In the genomic region with DNA sequence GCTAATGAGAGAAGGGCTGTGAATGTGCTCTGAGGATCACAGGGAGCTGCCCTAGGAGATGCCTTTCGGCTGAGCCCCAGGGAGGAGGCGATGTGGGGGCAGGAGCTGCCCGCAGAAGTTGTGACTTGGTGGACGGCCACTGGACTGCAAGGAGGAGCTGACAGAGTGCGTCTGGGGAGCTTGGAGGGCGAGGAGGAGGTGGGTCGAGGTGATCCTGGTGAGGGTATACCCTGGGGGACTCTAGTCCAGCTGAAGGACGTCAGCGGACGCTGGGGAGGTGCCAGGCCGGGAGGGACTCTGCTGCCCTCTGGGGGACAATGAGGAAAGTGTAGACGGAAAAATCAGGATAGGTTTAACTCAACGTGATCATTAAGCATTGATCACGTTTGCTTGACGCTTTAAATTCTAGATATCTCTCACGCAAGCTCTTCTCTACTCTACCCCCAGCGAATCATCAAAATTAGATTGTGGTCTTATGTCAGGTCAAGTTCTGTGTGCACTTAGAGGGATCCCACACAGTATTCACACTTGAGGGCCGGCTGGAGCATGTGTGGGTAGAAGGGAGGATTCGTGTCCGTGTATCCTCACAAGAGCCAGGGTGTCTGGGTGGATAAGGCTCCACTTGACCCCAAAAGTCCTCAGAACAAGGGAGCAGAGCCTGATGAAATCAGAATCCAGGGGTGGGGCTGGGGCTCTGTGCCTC, we compare ENCODE assay signal across 9 cellular contexts. TPM values are rescaled to one million over a fixed set of nuclear protein-coding genes. Genes with fewer than 3 reads are reported as not detected.
DNase-seq lines count a peak whose midpoint lies in the region; ATAC-seq and TF ChIP-seq lines count a peak whose summit lies in the region.
"Had no signal": no experiment of that assay in that cellular context is flagged by ENCODE, and none has a peak within 500 bp of the region (broad histone marks: within the 10 kb centered on the region; RNA-seq: fewer than 3 reads in every experiment).

No MANE protein-coding gene starts in this region.

- H4K5ac ChIP-seq in mesendoderm (ENCODE audit: low read length): no peak overlapping the region

- no peaks in the 10 kb centered on the region for H3K36me3 ChIP-seq in mesendoderm (ENCODE audit: control insufficient read depth, insufficient read depth, low read length)

- no peak overlapping the region for H3K27ac ChIP-seq in mesendoderm (ENCODE audit: low read depth, low read length)
- no peak overlapping the region for H3K27ac ChIP-seq in coronary artery

- H3K27ac Mint-ChIP-seq in activated naive CD4-positive, alpha-beta T cell treated with anti-CD3 and anti-CD28 coated beads, Interleukin-2, amount 10 ng/mL, durations not matched to agents 7 days and 5 days: no peak overlapping the region
- H3K27ac Mint-ChIP-seq: natural killer cell treated with Interleukin-12 subunit alpha and Interleukin-12 subunit beta and Interleukin-15 and Interleukin-18, amount 100 ng/mL, for 72 hours had no signal

- H3K4me1 Mint-ChIP-seq in activated naive CD4-positive, alpha-beta T cell treated with anti-CD3 and anti-CD28 coated beads, Interleukin-2, amount 10 ng/mL, durations not matched to agents 7 days and 5 days: no peaks in the 10 kb centered on the region

- H3K79me2 ChIP-seq in mesendoderm (ENCODE audit: control insufficient read depth, insufficient read depth, low read length): no peaks in the 10 kb centered on the region

- H4K8ac ChIP-seq in mesendoderm (ENCODE audit: low read depth, low read length): no peak overlapping the region

- no peak for ATAC-seq in HG03432 (IDR thresholded peaks at IDR 0.05; ENCODE audit: unreplicated experiment)

- no peaks in the 10 kb centered on the region for H3K79me1 ChIP-seq in mesendoderm (ENCODE audit: low read length)

- no peak overlapping the region for H3K23ac ChIP-seq in mesendoderm (ENCODE audit: low read length)

- H3K4me3 ChIP-seq in mesendoderm (ENCODE audit: low read length) (no peak overlapping the region), coronary artery (no peak overlapping the region)

- CTCF ChIA-PET in activated naive CD4-positive, alpha-beta T cell treated with anti-CD3 and anti-CD28 coated beads, Interleukin-2, amount 10 ng/mL, durations not matched to agents 7 days and 5 days (lab: Charles Lee): interaction anchor here (0.9 to 4.4 kb wide), 8 partner anchors 10 to 87 kb away, joined by 3 to 29 read pairs (median 4); no protein-coding TSS in a partner anchor

- H3K4ac ChIP-seq in mesendoderm (ENCODE audit: low read depth, low read length): no peak overlapping the region

- H2BK5ac ChIP-seq in mesendoderm (ENCODE audit: low read length): no peak overlapping the region

- H3K9me3 Mint-ChIP-seq in activated naive CD4-positive, alpha-beta T cell treated with anti-CD3 and anti-CD28 coated beads, Interleukin-2, amount 10 ng/mL, durations not matched to agents 7 days and 5 days: no peaks in the 10 kb centered on the region
- H3K9me3 Mint-ChIP-seq: natural killer cell treated with Interleukin-12 subunit alpha and Interleukin-12 subunit beta and Interleukin-15 and Interleukin-18, amount 100 ng/mL, for 72 hours had no signal

- no peak for TF ChIP-seq CTCF in coronary artery (IDR thresholded peaks at IDR 0.05)

- no CpG with 5 or more reads among the region's 20 CpGs for WGBS in mesendoderm (ENCODE audit: extremely low coverage, insufficient coverage, low lambda C conversion rate)

- H3K27me3 Mint-ChIP-seq in activated naive CD4-positive, alpha-beta T cell treated with anti-CD3 and anti-CD28 coated beads, Interleukin-2, amount 10 ng/mL, durations not matched to agents 7 days and 5 days: peaks cover 42% of the 10 kb centered on the region

- DNase-seq in NCI-H446 (lab: John Stamatoyannopoulos, UW): peak; percentile 16 to 18
- no peak for DNase-seq in NCI-H446 treated with DMSO at 0.1 percent for 48 hours (lab: John Stamatoyannopoulos, UW)
- DNase-seq in LoVo (ENCODE audit: low spot score): peak; percentile 31
- DNase-seq in activated naive CD4-positive, alpha-beta T cell treated with anti-CD3 and anti-CD28 coated beads, Interleukin-2, amount 10 ng/mL, durations not matched to agents 7 days and 5 days: peak; percentile 50
- DNase-seq in mesendoderm: peak; percentile 8
- no peak for DNase-seq in coronary artery (ENCODE audit: low spot score)
- no peak for DNase-seq in GM19238 (ENCODE audit: insufficient read length, low spot score)

- H3K36me3 Mint-ChIP-seq in activated naive CD4-positive, alpha-beta T cell treated with anti-CD3 and anti-CD28 coated beads, Interleukin-2, amount 10 ng/mL, durations not matched to agents 7 days and 5 days: no peaks in the 10 kb centered on the region

- H3K4me3 Mint-ChIP-seq in activated naive CD4-positive, alpha-beta T cell treated with anti-CD3 and anti-CD28 coated beads, Interleukin-2, amount 10 ng/mL, durations not matched to agents 7 days and 5 days: no peak overlapping the region
- H3K4me3 Mint-ChIP-seq: natural killer cell treated with Interleukin-12 subunit alpha and Interleukin-12 subunit beta and Interleukin-15 and Interleukin-18, amount 100 ng/mL, for 72 hours had no signal

- no peaks in the 10 kb centered on the region for H3K4me1 ChIP-seq in mesendoderm (ENCODE audit: control insufficient read depth, low read depth, low read length)

- H2BK120ac ChIP-seq in mesendoderm (ENCODE audit: low read depth, low read length): no peak overlapping the region

- no peak overlapping the region for H3K9ac ChIP-seq in mesendoderm (ENCODE audit: low read length)

- no peak overlapping the region for H3K56ac ChIP-seq in mesendoderm (ENCODE audit: low read length)

- no peak overlapping the region for H3K4me2 ChIP-seq in mesendoderm (ENCODE audit: low read length)

- H3K27me3 ChIP-seq in mesendoderm (ENCODE audit: insufficient read depth, low read length, poor library complexity): no peaks in the 10 kb centered on the region

- H3K18ac ChIP-seq in mesendoderm (ENCODE audit: low read length): no peak overlapping the region

- H2AK5ac ChIP-seq in mesendoderm (ENCODE audit: low read length): no peak overlapping the region

- no peak overlapping the region for H2BK15ac ChIP-seq in mesendoderm (replicated peaks; ENCODE audit: low read depth)

RNA-seq across cellular contexts. Expression of gene CEACAM7, which starts 3.3 kb away (rescaled TPM):
- polyA plus RNA-seq in mesendoderm (2013, experiment 1 of 2): not detected
- polyA plus RNA-seq in mesendoderm (2013, experiment 2 of 2): not detected

RNA-seq across cellular contexts. Expression of gene CEACAM5, which starts 17.0 kb away (rescaled TPM):
- polyA plus RNA-seq in mesendoderm (2013, experiment 1 of 2): not detected
- not detected for polyA plus RNA-seq in mesendoderm (2013, experiment 2 of 2)

Comparison
In these comparisons a context has a peak if more than half of its experiments do, and no peak if none do; other contexts are left out.
1. DNase-seq: peak in NCI-H446 (2 of 2), LoVo (single experiment), activated naive CD4-positive, alpha-beta T cell treated with anti-CD3 and anti-CD28 coated beads, Interleukin-2, amount 10 ng/mL, durations not matched to agents 7 days and 5 days (single experiment) and mesendoderm (single experiment); none in NCI-H446 treated with DMSO at 0.1 percent for 48 hours (single experiment), coronary artery (single experiment) and GM19238 (single experiment).